ENCODE assay signal across 9 cellular contexts in the genomic region with DNA sequence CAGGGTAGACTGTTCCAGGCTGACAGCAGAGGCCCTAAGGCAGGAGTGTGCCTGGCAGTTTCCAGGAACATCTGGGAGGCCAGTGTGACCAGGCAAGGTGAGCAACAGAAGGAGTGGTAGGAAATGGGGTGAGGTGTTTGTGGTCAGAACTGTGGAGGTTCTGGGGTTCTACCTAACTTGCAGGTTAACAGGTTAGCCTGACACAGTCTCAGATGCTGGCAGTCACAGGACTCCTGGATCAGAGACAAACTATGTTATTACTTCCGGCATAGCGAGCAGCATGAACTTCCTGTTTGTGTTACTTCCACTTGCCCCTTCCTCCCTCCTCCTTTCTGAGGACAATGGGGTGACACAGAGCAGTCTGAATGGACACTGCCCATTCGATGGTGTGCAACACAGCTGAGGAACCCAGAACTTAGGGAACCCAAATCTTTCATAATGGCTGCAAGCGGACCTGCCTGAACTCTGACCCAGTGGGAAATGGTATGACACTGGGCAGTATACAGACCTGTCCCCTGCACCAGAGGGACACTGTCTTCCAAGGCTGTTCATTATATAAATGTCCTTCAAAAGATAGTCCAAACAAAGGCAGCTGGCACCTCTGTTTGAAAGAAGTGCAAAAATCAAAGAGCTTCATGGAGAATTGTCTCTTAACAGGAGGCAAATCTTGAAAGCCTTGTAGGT. TPM values are rescaled to one million over a fixed set of nuclear protein-coding genes. Genes with fewer than 3 reads are reported as not detected.
DNase-seq lines count a peak whose midpoint lies in the region; ATAC-seq and TF ChIP-seq lines count a peak whose summit lies in the region.
"Had no signal": no experiment of that assay in that cellular context is flagged by ENCODE, and none has a peak within 500 bp of the region (broad histone marks: within the 10 kb centered on the region; RNA-seq: fewer than 3 reads in every experiment).

No MANE protein-coding gene starts in this region.

- DNase-seq in activated CD4-positive, CD25-positive, alpha-beta regulatory T cell treated with anti-CD3 and anti-CD28 coated beads, Interleukin-2, amount 50 U/mL, for 72 hours, result peak; percentile 38
- DNase-seq in endothelial cell (ENCODE audit: low spot score) (no peak), glomerular visceral epithelial cell (ENCODE audit: extremely low spot score) (no peak), HPDE6-E6E7 (ENCODE audit: extremely low spot score) (no peak), EL (no peak)
- peak; percentile 7 for DNase-seq in stimulated activated naive CD4-positive, alpha-beta T cell treated with Interleukin-2 at 50 U/mL for 16 hours (lab: John Stamatoyannopoulos, UW)
- DNase-seq: uterus had no signal

- H3K4me1 Mint-ChIP-seq in T-helper 1 cell treated with Interleukin-12 subunit alpha and Interleukin-12 subunit beta and Interleukin-4 antibody, amounts not matched to agents 30 μg/mL and 1 μg/mL, for 36 hours (ENCODE audit: low read depth), result peaks cover 19% of the 10 kb centered on the region
- peaks cover 21% of the 10 kb centered on the region for H3K4me1 Mint-ChIP-seq in endothelial cell (ENCODE audit: unreplicated experiment)

- ATAC-seq in activated CD4-positive, CD25-positive, alpha-beta regulatory T cell treated with anti-CD3 and anti-CD28 coated beads, Interleukin-2, amount 50 U/mL, for 24 hours, result no peak

- peak overlapping the region; percentile 18 for H3K4me3 Mint-ChIP-seq in T-helper 1 cell treated with Interleukin-12 subunit alpha and Interleukin-12 subunit beta and Interleukin-4 antibody, amounts not matched to agents 30 μg/mL and 1 μg/mL, for 36 hours
- no peak overlapping the region for H3K4me3 Mint-ChIP-seq in endothelial cell (ENCODE audit: unreplicated experiment)

- TF ChIP-seq CTCF in endothelial cell (IDR thresholded peaks at IDR 0.05; ENCODE audit: unreplicated experiment), result no peak

- H3K36me3 Mint-ChIP-seq in T-helper 1 cell treated with Interleukin-12 subunit alpha and Interleukin-12 subunit beta and Interleukin-4 antibody, amounts not matched to agents 30 μg/mL and 1 μg/mL, for 36 hours (ENCODE audit: low read depth), result peaks cover 2% of the 10 kb centered on the region
- H3K36me3 Mint-ChIP-seq in endothelial cell (ENCODE audit: low read depth, unreplicated experiment), result no peaks in the 10 kb centered on the region

- H3K27me3 Mint-ChIP-seq in T-helper 1 cell treated with Interleukin-12 subunit alpha and Interleukin-12 subunit beta and Interleukin-4 antibody, amounts not matched to agents 30 μg/mL and 1 μg/mL, for 36 hours (ENCODE audit: low read depth), result no peaks in the 10 kb centered on the region
- peaks cover 8% of the 10 kb centered on the region for H3K27me3 Mint-ChIP-seq in endothelial cell (ENCODE audit: unreplicated experiment)

- H3K9me3 Mint-ChIP-seq in T-helper 1 cell treated with Interleukin-12 subunit alpha and Interleukin-12 subunit beta and Interleukin-4 antibody, amounts not matched to agents 30 μg/mL and 1 μg/mL, for 36 hours, result no peaks in the 10 kb centered on the region
- H3K9me3 Mint-ChIP-seq in endothelial cell (ENCODE audit: unreplicated experiment), result no peaks in the 10 kb centered on the region

- H3K27ac Mint-ChIP-seq in T-helper 1 cell treated with Interleukin-12 subunit alpha and Interleukin-12 subunit beta and Interleukin-4 antibody, amounts not matched to agents 30 μg/mL and 1 μg/mL, for 36 hours, result peak overlapping the region; percentile 88
- peak overlapping the region; percentile 77 for H3K27ac Mint-ChIP-seq in endothelial cell (ENCODE audit: unreplicated experiment)

RNA-seq across cellular contexts. Expression of gene SAR1A, which starts 3.9 kb away (rescaled TPM):
- total RNA-seq in endothelial cell (ENCODE audit: unreplicated experiment), result 146 TPM

RNA-seq across cellular contexts. Expression of gene TYSND1, which starts 27.7 kb away (rescaled TPM):
- total RNA-seq in endothelial cell (ENCODE audit: unreplicated experiment), result 6.7 TPM

RNA-seq across cellular contexts. Expression of gene AIFM2, which starts 41.6 kb away (rescaled TPM):
- 1.7 TPM for total RNA-seq in endothelial cell (ENCODE audit: unreplicated experiment)

RNA-seq across cellular contexts. Expression of gene PPA1, which starts 59.0 kb away (rescaled TPM):
- total RNA-seq in endothelial cell (ENCODE audit: unreplicated experiment), result 56.3 TPM

Comparison
In these comparisons a context has a peak if more than half of its experiments do, and no peak if none do; other contexts are left out.
1. DNase-seq: peak in activated CD4-positive, CD25-positive, alpha-beta regulatory T cell treated with anti-CD3 and anti-CD28 coated beads, Interleukin-2, amount 50 U/mL, for 72 hours (single experiment) and stimulated activated naive CD4-positive, alpha-beta T cell treated with Interleukin-2 at 50 U/mL for 16 hours (single experiment); none in endothelial cell (single experiment), glomerular visceral epithelial cell (single experiment), HPDE6-E6E7 (single experiment) and EL (single experiment).